Comparison of ENCODE assay signal across 8 cellular contexts in the genomic region with DNA sequence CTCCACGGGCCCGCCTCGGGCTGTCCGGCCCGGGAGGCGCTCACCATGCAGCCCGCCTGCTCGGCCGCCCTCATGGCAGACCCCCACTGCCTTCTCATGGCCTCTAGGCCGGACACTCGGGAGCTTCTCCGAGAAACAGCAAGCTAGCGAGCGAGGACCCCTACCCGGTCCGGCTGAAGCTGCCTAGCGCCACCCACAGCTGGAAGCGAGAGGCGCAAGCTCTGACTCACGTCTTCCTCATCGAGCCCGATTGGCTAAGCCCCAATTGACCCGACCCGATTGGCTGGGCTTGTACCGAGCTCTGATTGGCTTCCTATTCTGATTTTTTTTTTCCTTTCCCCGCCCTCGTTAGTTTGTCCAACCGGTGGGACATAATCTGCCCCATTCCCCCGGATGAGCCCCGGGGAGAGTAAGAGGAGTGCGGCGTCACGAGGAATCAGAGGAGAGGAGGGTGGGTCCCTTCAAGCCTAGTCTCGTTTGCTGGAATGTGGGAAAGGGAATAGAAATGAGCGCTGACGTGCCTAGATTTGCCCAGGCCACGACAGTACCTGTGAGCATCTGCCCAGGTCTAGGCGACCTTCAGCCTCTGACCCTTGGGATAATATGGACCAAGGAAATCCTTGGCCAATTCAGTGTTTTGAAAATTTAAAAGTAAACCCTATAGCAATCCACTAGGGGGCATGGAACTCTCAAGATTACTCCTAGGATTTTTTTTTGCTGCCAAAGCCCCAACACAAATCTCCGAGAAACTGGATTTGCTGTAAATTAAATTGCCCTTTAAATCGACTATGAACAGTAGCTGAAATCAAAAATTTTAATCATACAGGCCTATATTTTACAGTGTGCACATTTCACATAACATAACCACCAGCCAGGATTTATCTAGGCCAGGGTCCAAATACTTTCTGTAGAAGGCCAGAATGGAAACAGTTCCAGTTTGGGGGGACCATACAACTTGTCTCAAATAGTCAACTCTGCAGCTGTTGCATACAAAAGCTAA. TPM values are rescaled to one million over a fixed set of nuclear protein-coding genes. Genes with fewer than 3 reads are reported as not detected.
A peak's percentile ranks its signal among the peaks of the same experiment; 100 is the strongest.
DNase-seq lines count a peak whose midpoint lies in the region; ATAC-seq and TF ChIP-seq lines count a peak whose summit lies in the region.

A gene with protein sequence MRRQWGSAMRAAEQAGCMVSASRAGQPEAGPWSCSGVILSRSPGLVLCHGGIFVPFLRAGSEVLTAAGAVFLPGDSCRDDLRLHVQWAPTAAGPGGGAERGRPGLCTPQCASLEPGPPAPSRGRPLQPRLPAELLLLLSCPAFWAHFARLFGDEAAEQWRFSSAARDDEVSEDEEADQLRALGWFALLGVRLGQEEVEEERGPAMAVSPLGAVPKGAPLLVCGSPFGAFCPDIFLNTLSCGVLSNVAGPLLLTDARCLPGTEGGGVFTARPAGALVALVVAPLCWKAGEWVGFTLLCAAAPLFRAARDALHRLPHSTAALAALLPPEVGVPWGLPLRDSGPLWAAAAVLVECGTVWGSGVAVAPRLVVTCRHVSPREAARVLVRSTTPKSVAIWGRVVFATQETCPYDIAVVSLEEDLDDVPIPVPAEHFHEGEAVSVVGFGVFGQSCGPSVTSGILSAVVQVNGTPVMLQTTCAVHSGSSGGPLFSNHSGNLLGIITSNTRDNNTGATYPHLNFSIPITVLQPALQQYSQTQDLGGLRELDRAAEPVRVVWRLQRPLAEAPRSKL (minus strand): TSS at position 212 of the 1,000 bp plus-strand sequence. CDS start 114 bp downstream, at position 98.

- no peak for TF ChIP-seq EP300 in gastroesophageal sphincter (IDR thresholded peaks at IDR 0.05)

- H3K4me3 ChIP-seq in GM08714 (ENCODE audit: low read length), result peak within 1 kb of the TSS; percentile 72; the same call in 1 of the 2 replicates
- H3K4me3 ChIP-seq in gastroesophageal sphincter, result peak within 1 kb of the TSS; percentile 77 to 90
- peak within 1 kb of the TSS; percentile 89 to 98 for H3K4me3 ChIP-seq in neutrophil (ENCODE audit: low read depth in 1 of 2, low read length in 1 of 2)

- TF ChIP-seq POLR2A in gastroesophageal sphincter (IDR thresholded peaks at IDR 0.05), result peak; percentile 49 to 59

- WGBS in gastroesophageal sphincter (ENCODE audit: low coverage in 1 of 2), 2 donors, result 1 to 2% methylated on average over 5 to 7 of the region's 40 CpGs

- H3K36me3 Mint-ChIP-seq in HFFc6 (ENCODE audit: low read depth), result peaks cover 25% of the 10 kb centered on the region
- H3K36me3 Mint-ChIP-seq in activated naive CD4-positive, alpha-beta T cell treated with anti-CD3 and anti-CD28 coated beads for 36 hours (ENCODE audit: low read depth), result peaks cover 19% of the 10 kb centered on the region

- no peaks in the 10 kb centered on the region for H3K27me3 Mint-ChIP-seq in HFFc6 (ENCODE audit: insufficient read depth)
- no peaks in the 10 kb centered on the region for H3K27me3 Mint-ChIP-seq in activated naive CD4-positive, alpha-beta T cell treated with anti-CD3 and anti-CD28 coated beads for 36 hours (ENCODE audit: low read depth)

- TF ChIP-seq CTCF in HFFc6 (IDR thresholded peaks at IDR 0.05), result peak; percentile 78
- peak; percentile 65 to 74 (median 70) for TF ChIP-seq CTCF in gastroesophageal sphincter (IDR thresholded peaks at IDR 0.05)
- TF ChIP-seq CTCF in neutrophil (IDR thresholded peaks at IDR 0.05), result peak; percentile 93

- H3K27ac Mint-ChIP-seq in HFFc6, result peak within 1 kb of the TSS; percentile 93
- peak within 1 kb of the TSS; percentile 93 for H3K27ac Mint-ChIP-seq in activated naive CD4-positive, alpha-beta T cell treated with anti-CD3 and anti-CD28 coated beads for 36 hours

- H3K4me3 Mint-ChIP-seq in HFFc6, result peak within 1 kb of the TSS; percentile 87
- peak within 1 kb of the TSS; percentile 90 for H3K4me3 Mint-ChIP-seq in activated naive CD4-positive, alpha-beta T cell treated with anti-CD3 and anti-CD28 coated beads for 36 hours

- H3K9me3 ChIP-seq in gastroesophageal sphincter (no peaks in the 10 kb centered on the region), neutrophil (no peaks in the 10 kb centered on the region)

- H3K4me1 Mint-ChIP-seq in HFFc6 (ENCODE audit: low read depth), result peaks cover 34% of the 10 kb centered on the region
- H3K4me1 Mint-ChIP-seq in activated naive CD4-positive, alpha-beta T cell treated with anti-CD3 and anti-CD28 coated beads for 36 hours (ENCODE audit: low read depth), result peaks cover 33% of the 10 kb centered on the region

- CTCF ChIA-PET in activated naive CD4-positive, alpha-beta T cell treated with anti-CD3 and anti-CD28 coated beads for 36 hours (lab: Charles Lee), result interaction anchor here (0.6 to 4.7 kb wide), 46 partner anchors 9 to 309 kb away, joined by 3 to 69 read pairs (median 5); partner anchors contain the start of genes AIFM2 and SAR1A

- peak; percentile 96 for ATAC-seq in gastroesophageal sphincter

- H3K27me3 ChIP-seq in gastroesophageal sphincter (no peaks in the 10 kb centered on the region), neutrophil (no peaks in the 10 kb centered on the region)

- H3K36me3 ChIP-seq in gastroesophageal sphincter (peaks cover 2 to 37% of the 10 kb centered on the region in 2 donors), neutrophil (peaks cover 32% of the 10 kb centered on the region)

- DNase-seq in HFFc6, result peak; percentile 97
- DNase-seq in NAMALWA (ENCODE audit: low spot score), result peak; percentile 99
- peak; percentile 99 for DNase-seq in SK-N-DZ (ENCODE audit: low spot score)
- peak; percentile 97 for DNase-seq in activated naive CD4-positive, alpha-beta T cell treated with anti-CD3 and anti-CD28 coated beads for 36 hours
- DNase-seq in substantia nigra (lab: John Stamatoyannopoulos, UW), result peak; percentile 68 to 99 (median 93)

- H3K27ac ChIP-seq in gastroesophageal sphincter (peak within 1 kb of the TSS; percentile 82 to 95 (median 90)), neutrophil (peak within 1 kb of the TSS; percentile 88), substantia nigra (ENCODE audit: low read depth, low read length, poor library complexity, severe bottlenecking) (peak within 1 kb of the TSS; percentile 88)

- intact Hi-C loops in activated naive CD4-positive, alpha-beta T cell treated with anti-CD3 and anti-CD28 coated beads for 36 hours (cut with micrococcal nuclease), result loop anchor here (1.0 to 2.0 kb wide), 13 partner anchors 8 to 257 kb away; partner anchors contain the start of genes LRRC20, PPA1 and SAR1A

- H3K4me1 ChIP-seq in gastroesophageal sphincter (peaks cover 5 to 38% (median 11%) of the 10 kb centered on the region in 3 donors), neutrophil (ENCODE audit: control insufficient read depth in 1 of 2, insufficient read depth in 1 of 2, low read depth in 1 of 2, low read length in 1 of 2) (peaks cover 17 to 25% of the 10 kb centered on the region in 2 experiments)

- no peaks in the 10 kb centered on the region for H3K9me3 Mint-ChIP-seq in HFFc6
- no peaks in the 10 kb centered on the region for H3K9me3 Mint-ChIP-seq in activated naive CD4-positive, alpha-beta T cell treated with anti-CD3 and anti-CD28 coated beads for 36 hours

RNA-seq across cellular contexts. Expression of the gene that starts here (rescaled TPM):
- 1 to 10 TPM; 4.6 to 5.7 (median 4.9) TPM for total RNA-seq in HFFc6 (2021; fragmentation: NEBNext Ultra II Directional; extraction: Animal tissue kit (Norgen Biotek cat#: 25700))
- polyA plus RNA-seq in SK-N-DZ (2014; cell fraction: cytosol; rRNA removed), result 17.5 and 20.9 TPM in 2 replicates
- polyA plus RNA-seq in SK-N-DZ (2014; cell fraction: nucleus; rRNA removed), result 27.6 and 39.4 TPM in 2 replicates
- total RNA-seq in activated naive CD4-positive, alpha-beta T cell treated with anti-CD3 and anti-CD28 coated beads for 36 hours, result 10 to 100 TPM; 12.5 to 13.0 TPM
- total RNA-seq in gastroesophageal sphincter, result 10 to 100 TPM in 3 of 4 donors, 1 to 10 TPM in 1; 6.9 to 13.4 (median 11.4) TPM

Comparison
In these comparisons a context has a peak if more than half of its experiments do, and no peak if none do; other contexts are left out.
1. Peak in every context shown above with its lines: DNase-seq, ATAC-seq, H3K4me3 ChIP-seq and H3K27ac ChIP-seq.